Comparison of ENCODE assay signal across 8 cellular contexts in the genomic region with DNA sequence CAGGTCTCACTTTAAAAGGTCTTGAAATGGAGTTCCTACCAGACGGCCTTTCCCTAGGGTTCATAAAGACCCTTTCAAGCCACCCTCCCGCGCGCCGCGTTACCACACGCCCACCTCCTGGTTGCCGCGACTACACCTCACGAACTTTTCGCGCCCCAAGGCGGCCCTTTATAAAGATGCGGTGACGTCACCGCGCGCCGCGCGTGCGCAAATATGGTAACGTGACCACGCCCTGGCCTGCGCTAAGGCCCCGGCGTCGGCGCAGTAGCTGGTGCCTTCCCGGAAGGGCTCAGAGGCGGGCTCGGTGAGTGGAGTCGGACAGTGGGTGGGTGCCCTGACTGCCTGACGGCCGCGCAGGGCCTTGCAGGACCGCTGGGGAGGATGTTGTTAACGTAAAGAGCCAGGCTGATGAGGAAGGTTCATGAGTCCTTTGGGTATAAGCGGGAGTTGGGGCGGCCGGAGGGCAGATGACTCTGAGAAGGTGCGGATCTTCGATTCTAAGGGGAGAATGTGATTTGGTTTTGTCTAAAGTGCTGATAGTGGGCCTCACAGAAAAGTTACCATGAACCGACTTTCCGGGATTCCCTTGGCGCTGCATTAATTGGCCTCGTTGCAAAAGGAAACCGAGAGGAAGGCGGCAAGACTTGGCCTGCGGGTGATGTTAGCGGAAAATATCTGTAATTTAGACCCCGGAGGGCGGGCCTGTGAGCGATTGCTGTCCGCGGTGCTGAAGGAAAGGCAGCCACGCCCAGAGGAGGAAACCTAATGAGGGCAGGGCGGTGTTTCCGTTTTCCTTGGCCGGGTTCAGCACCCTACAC. TPM values are rescaled to one million over a fixed set of nuclear protein-coding genes. Genes with fewer than 3 reads are reported as not detected.
A peak's percentile ranks its signal among the peaks of the same experiment; 100 is the strongest.
DNase-seq lines count a peak whose midpoint lies in the region; FAIRE-seq and TF ChIP-seq lines count a peak whose summit lies in the region.

No MANE protein-coding gene starts in this region.

- POLR2A ChIA-PET in HEK293 (lab: Yijun Ruan, JAX): no interaction called here

- H2AFZ ChIP-seq in Karpas-422 (ENCODE audit: low read length): no peak overlapping the region

- H3K27ac ChIP-seq in HEK293 (ENCODE audit: extremely low read depth, low read depth, low read length) (peak overlapping the region; percentile 34; the same call in 1 of the 2 replicates), spleen (peak overlapping the region in 6 of 8 donors; percentile 28 to 78 (median 65)), Karpas-422 (ENCODE audit: low read length) (no peak overlapping the region)

- H4K20me1 ChIP-seq in Karpas-422 (ENCODE audit: insufficient read depth, low read depth, low read length): no peaks in the 10 kb centered on the region

- DNase-seq in NCI-H1436 treated with DMSO at 0.1 percent for 48 hours (lab: John Stamatoyannopoulos, UW) (peak; percentile 25), cerebellar cortex (ENCODE audit: low spot score) (peak; percentile 86), islet precursor cell (peak; percentile 93), spleen (peak; percentile 88), Karpas-422 (no peak)
- peak; percentile 62 for DNase-seq in activated CD4-positive, CD25-positive, alpha-beta regulatory T cell treated with anti-CD3 and anti-CD28 coated beads, Interleukin-2, amount 50 U/mL, for 72 hours

- 3 to 7% (median 5%) methylated on average over 49 to 60 of the region's 60 CpGs for WGBS in spleen, 5 donors

- CTCF ChIA-PET in HEK293 (lab: Yijun Ruan, JAX): interaction anchor here (0.9 kb wide), 1 partner anchor 114 kb away, joined by 3 read pairs; no protein-coding TSS in a partner anchor

- peak; percentile 90 for FAIRE-seq in G401.6 (lab: Jason Lieb, UNC)

- TF ChIP-seq CTCF in HEK293 (tag by site-specific recombination; IDR thresholded peaks at IDR 0.05) (no peak), spleen (IDR thresholded peaks at IDR 0.05 in 8 of 11, conservative IDR thresholded peaks at IDR 0.05 in 3 of 11) (no peak)

- H3K9ac ChIP-seq in Karpas-422 (ENCODE audit: low read length): no peak overlapping the region

- H3K4me1 ChIP-seq in HEK293 (ENCODE audit: control insufficient read depth, insufficient read depth, low read length) (0 out of 2 replicates have a peak, but pooled peaks cover 2% of the 10 kb centered on the region), spleen (peaks cover 0 to 15% (median 0%) of the 10 kb centered on the region in 6 donors), Karpas-422 (ENCODE audit: low read length) (no peaks in the 10 kb centered on the region)

- H3K9me3 ChIP-seq in HEK293 (ENCODE audit: control insufficient read depth, insufficient read depth, low read depth, low read length) (no peaks in the 10 kb centered on the region), spleen (peaks cover 0 to 11% (median 2%) of the 10 kb centered on the region in 8 donors), Karpas-422 (ENCODE audit: low read length) (no peaks in the 10 kb centered on the region)

- H3K9me2 ChIP-seq in Karpas-422 (replicated peaks; ENCODE audit: insufficient read depth, low read length): no peaks in the 10 kb centered on the region

- H3K4me2 ChIP-seq in Karpas-422 (ENCODE audit: low read depth, low read length, poor library complexity, severe bottlenecking): no peak overlapping the region

- peaks cover 0 to 16% (median 0%) of the 10 kb centered on the region in 7 donors for H3K27me3 ChIP-seq in spleen (replicated peaks in 1 of 7)
- H3K27me3 ChIP-seq in Karpas-422 (ENCODE audit: low read length): no peaks in the 10 kb centered on the region

- no peaks in the 10 kb centered on the region for H3K79me2 ChIP-seq in Karpas-422 (ENCODE audit: low read length)

- H3K4me3 ChIP-seq in HEK293 (ENCODE audit: low read depth, low read length) (peak overlapping the region; percentile 64), spleen (peak overlapping the region; percentile 8 to 67 (median 46)), Karpas-422 (ENCODE audit: low read length) (no peak overlapping the region)

- intact Hi-C loops in spleen (cut with DNase I; ENCODE audit: low total_unique reads): no loop called here

- H3K36me3 ChIP-seq in HEK293 (ENCODE audit: control insufficient read depth in 2 of 2, insufficient read depth in 1 of 2, low read length in 2 of 2): peaks cover under 1 to 9% of the 10 kb centered on the region in 2 experiments; a peak in 2 of 3 replicates
- peaks cover 0 to 8% (median 0%) of the 10 kb centered on the region in 6 donors for H3K36me3 ChIP-seq in spleen
- no peaks in the 10 kb centered on the region for H3K36me3 ChIP-seq in Karpas-422 (ENCODE audit: insufficient read depth, low read length)

- TF ChIP-seq POLR2A in spleen (IDR thresholded peaks at IDR 0.05): no peak

TF ChIP-seq in HEK293, 187 proteins besides CTCF, POLR2A, EP300 and RAD21 (continues in another document):
- TF ChIP-seq, protein P1, sequence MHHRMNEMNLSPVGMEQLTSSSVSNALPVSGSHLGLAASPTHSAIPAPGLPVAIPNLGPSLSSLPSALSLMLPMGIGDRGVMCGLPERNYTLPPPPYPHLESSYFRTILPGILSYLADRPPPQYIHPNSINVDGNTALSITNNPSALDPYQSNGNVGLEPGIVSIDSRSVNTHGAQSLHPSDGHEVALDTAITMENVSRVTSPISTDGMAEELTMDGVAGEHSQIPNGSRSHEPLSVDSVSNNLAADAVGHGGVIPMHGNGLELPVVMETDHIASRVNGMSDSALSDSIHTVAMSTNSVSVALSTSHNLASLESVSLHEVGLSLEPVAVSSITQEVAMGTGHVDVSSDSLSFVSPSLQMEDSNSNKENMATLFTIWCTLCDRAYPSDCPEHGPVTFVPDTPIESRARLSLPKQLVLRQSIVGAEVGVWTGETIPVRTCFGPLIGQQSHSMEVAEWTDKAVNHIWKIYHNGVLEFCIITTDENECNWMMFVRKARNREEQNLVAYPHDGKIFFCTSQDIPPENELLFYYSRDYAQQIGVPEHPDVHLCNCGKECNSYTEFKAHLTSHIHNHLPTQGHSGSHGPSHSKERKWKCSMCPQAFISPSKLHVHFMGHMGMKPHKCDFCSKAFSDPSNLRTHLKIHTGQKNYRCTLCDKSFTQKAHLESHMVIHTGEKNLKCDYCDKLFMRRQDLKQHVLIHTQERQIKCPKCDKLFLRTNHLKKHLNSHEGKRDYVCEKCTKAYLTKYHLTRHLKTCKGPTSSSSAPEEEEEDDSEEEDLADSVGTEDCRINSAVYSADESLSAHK (tag by site-specific recombination; IDR thresholded peaks at IDR 0.05): no peak; the same call in 1 of the 2 replicates
- TF ChIP-seq ZNF335 (tag by site-specific recombination; conservative IDR thresholded peaks at IDR 0.05) (peak; percentile 96), ZNF664 (tag by site-specific recombination; IDR thresholded peaks at IDR 0.05) (no peak), EGR2 (tag by site-specific recombination; IDR thresholded peaks at IDR 0.05; ENCODE audit: low read depth) (peak; percentile 13; the same call in 1 of the 2 replicates)
- TF ChIP-seq, protein P2, sequence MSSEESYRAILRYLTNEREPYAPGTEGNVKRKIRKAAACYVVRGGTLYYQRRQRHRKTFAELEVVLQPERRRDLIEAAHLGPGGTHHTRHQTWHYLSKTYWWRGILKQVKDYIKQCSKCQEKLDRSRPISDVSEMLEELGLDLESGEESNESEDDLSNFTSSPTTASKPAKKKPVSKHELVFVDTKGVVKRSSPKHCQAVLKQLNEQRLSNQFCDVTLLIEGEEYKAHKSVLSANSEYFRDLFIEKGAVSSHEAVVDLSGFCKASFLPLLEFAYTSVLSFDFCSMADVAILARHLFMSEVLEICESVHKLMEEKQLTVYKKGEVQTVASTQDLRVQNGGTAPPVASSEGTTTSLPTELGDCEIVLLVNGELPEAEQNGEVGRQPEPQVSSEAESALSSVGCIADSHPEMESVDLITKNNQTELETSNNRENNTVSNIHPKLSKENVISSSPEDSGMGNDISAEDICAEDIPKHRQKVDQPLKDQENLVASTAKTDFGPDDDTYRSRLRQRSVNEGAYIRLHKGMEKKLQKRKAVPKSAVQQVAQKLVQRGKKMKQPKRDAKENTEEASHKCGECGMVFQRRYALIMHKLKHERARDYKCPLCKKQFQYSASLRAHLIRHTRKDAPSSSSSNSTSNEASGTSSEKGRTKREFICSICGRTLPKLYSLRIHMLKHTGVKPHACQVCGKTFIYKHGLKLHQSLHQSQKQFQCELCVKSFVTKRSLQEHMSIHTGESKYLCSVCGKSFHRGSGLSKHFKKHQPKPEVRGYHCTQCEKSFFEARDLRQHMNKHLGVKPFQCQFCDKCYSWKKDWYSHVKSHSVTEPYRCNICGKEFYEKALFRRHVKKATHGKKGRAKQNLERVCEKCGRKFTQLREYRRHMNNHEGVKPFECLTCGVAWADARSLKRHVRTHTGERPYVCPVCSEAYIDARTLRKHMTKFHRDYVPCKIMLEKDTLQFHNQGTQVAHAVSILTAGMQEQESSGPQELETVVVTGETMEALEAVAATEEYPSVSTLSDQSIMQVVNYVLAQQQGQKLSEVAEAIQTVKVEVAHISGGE (tag by site-specific recombination; conservative IDR thresholded peaks at IDR 0.05; ENCODE audit: low read depth): peak; percentile 25; the same call in 1 of the 2 replicates
- TF ChIP-seq, protein P3, sequence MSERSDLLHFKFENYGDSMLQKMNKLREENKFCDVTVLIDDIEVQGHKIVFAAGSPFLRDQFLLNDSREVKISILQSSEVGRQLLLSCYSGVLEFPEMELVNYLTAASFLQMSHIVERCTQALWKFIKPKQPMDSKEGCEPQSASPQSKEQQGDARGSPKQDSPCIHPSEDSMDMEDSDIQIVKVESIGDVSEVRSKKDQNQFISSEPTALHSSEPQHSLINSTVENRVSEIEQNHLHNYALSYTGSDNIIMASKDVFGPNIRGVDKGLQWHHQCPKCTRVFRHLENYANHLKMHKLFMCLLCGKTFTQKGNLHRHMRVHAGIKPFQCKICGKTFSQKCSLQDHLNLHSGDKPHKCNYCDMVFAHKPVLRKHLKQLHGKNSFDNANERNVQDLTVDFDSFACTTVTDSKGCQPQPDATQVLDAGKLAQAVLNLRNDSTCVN (tag by site-specific recombination; optimal IDR thresholded peaks at IDR 0.05): peak; percentile 60
- TF ChIP-seq, protein P4, sequence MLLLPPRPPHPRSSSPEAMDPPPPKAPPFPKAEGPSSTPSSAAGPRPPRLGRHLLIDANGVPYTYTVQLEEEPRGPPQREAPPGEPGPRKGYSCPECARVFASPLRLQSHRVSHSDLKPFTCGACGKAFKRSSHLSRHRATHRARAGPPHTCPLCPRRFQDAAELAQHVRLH (tag by site-specific recombination; IDR thresholded peaks at IDR 0.05): peak; percentile 67; the same call in 1 of the 2 replicates
- TF ChIP-seq, protein P5, sequence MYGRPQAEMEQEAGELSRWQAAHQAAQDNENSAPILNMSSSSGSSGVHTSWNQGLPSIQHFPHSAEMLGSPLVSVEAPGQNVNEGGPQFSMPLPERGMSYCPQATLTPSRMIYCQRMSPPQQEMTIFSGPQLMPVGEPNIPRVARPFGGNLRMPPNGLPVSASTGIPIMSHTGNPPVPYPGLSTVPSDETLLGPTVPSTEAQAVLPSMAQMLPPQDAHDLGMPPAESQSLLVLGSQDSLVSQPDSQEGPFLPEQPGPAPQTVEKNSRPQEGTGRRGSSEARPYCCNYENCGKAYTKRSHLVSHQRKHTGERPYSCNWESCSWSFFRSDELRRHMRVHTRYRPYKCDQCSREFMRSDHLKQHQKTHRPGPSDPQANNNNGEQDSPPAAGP (tag by site-specific recombination; IDR thresholded peaks at IDR 0.05): peak; percentile 38; the same call in 1 of the 2 replicates

RNA-seq across cellular contexts. Expression of a gene that starts 54.4 kb away (rescaled TPM):
- total RNA-seq in spleen: not detected
- polyA plus RNA-seq in spleen: not detected
- not detected in 2 replicates for total RNA-seq in Karpas-422 (2014; rRNA removed; shearing (Covaris generic); ENCODE audit: low replicate concordance)
